17 cellular contexts compared by ENCODE assay signal in the genomic region with DNA sequence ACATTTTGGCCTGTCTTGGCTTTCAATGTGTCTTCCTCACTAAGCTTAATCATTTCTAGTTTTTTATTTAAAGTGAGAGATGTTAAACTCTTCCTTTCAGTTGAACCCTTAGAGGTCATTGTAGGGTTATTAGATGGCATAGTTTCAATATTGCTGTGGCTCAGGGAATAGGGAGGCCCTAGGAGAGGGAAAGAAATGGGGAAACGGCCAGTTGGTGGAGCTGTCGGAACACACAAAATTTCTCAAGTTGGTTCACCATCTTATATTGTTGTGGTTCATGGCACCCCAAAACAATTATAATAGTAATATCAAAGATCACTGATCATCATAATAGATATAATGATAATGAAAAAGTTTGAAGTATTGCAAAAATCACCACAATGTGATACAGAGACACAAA. TPM values are rescaled to one million over a fixed set of nuclear protein-coding genes. Genes with fewer than 3 reads are reported as not detected.
DNase-seq lines count a peak whose midpoint lies in the region; TF ChIP-seq lines count a peak whose summit lies in the region.
"Had no signal": no experiment of that assay in that cellular context is flagged by ENCODE, and none has a peak within 500 bp of the region (broad histone marks: within the 10 kb centered on the region; RNA-seq: fewer than 3 reads in every experiment).

No MANE protein-coding gene starts in this region.

- H3K9me3 ChIP-seq in breast epithelium (peaks cover 6 to 22% of the 10 kb centered on the region in 2 donors), adipocyte (ENCODE audit: control insufficient read depth, low read length) (peaks cover 30% of the 10 kb centered on the region), MM.1S (replicated peaks; ENCODE audit: insufficient read depth, low read length) (no peaks in the 10 kb centered on the region), ascending aorta (peaks cover 0 to 16% of the 10 kb centered on the region in 2 donors)

- H3K4me1 ChIP-seq in breast epithelium (no peaks in the 10 kb centered on the region), adipocyte (ENCODE audit: control insufficient read depth, insufficient read depth, low read length) (no peaks in the 10 kb centered on the region), MM.1S (ENCODE audit: low read length) (no peaks in the 10 kb centered on the region), ascending aorta (no peaks in the 10 kb centered on the region)

- no peak overlapping the region for H3K4me3 ChIP-seq in breast epithelium
- no peak overlapping the region for H3K4me3 ChIP-seq in adipocyte (ENCODE audit: low read length)
- H3K4me3 ChIP-seq in retinal pigment epithelial cell (ENCODE audit: low read length) = no peak overlapping the region
- no peak overlapping the region for H3K4me3 ChIP-seq in MM.1S (ENCODE audit: low read length)
- H3K4me3 ChIP-seq in ascending aorta = no peak overlapping the region

- H3K36me3 ChIP-seq in breast epithelium = no peaks in the 10 kb centered on the region
- H3K36me3 ChIP-seq in adipocyte (ENCODE audit: control insufficient read depth, insufficient read depth, low read length, severe bottlenecking) = no peaks in the 10 kb centered on the region
- no peaks in the 10 kb centered on the region for H3K36me3 ChIP-seq in MM.1S (replicated peaks; ENCODE audit: insufficient read depth, low read length)
- H3K36me3 ChIP-seq in ascending aorta = no peaks in the 10 kb centered on the region
- H3K36me3 ChIP-seq: brain microvascular endothelial cell had no signal

- H3K36me3 Mint-ChIP-seq in MCF 10A (ENCODE audit: insufficient read depth, unreplicated experiment) = peaks cover 6% of the 10 kb centered on the region
- H3K36me3 Mint-ChIP-seq: activated naive CD8-positive, alpha-beta T cell; memory B cell had no signal

- H3K27ac Mint-ChIP-seq in MCF 10A (ENCODE audit: low read depth, unreplicated experiment) = no peak overlapping the region
- H3K27ac Mint-ChIP-seq: activated naive CD8-positive, alpha-beta T cell; memory B cell; nephron progenitor cell had no signal

- no peaks in the 10 kb centered on the region for H3K9me2 ChIP-seq in MM.1S (replicated peaks; ENCODE audit: insufficient read depth, low read length)

- no peaks in the 10 kb centered on the region for H3K27me3 Mint-ChIP-seq in MCF 10A (ENCODE audit: insufficient read depth, unreplicated experiment)
- H3K27me3 Mint-ChIP-seq: memory B cell had no signal

- H3K4me1 Mint-ChIP-seq in MCF 10A (ENCODE audit: insufficient read depth, unreplicated experiment) = no peaks in the 10 kb centered on the region
- H3K4me1 Mint-ChIP-seq: memory B cell had no signal

- no peaks in the 10 kb centered on the region for H3K9me3 Mint-ChIP-seq in MCF 10A (ENCODE audit: unreplicated experiment)

- H3K27me3 ChIP-seq in breast epithelium (no peaks in the 10 kb centered on the region), adipocyte (replicated peaks; ENCODE audit: control insufficient read depth, insufficient read depth, low read length) (no peaks in the 10 kb centered on the region), MM.1S (replicated peaks; ENCODE audit: insufficient read depth, low read length) (no peaks in the 10 kb centered on the region), ascending aorta (no peaks in the 10 kb centered on the region)
- H3K27me3 ChIP-seq: brain microvascular endothelial cell had no signal

- POLR2A ChIA-PET in MCF 10A (lab: Yijun Ruan, JAX) = no interaction called here

- TF ChIP-seq POLR2A in breast epithelium (IDR thresholded peaks at IDR 0.05) = no peak

- intact Hi-C loops in MCF 10A (cut with micrococcal nuclease) (loop anchor here (1.0 to 10.0 kb wide), 2 partner anchors 458 to 479 kb away; no protein-coding TSS in a partner anchor), breast epithelium (cut with DNase I; ENCODE audit: low total_unique reads) (no loop called here), ascending aorta (cut with DNase I) (no loop called here)

- no peaks in the 10 kb centered on the region for H3F3A ChIP-seq in MM.1S (ENCODE audit: insufficient read depth, low read length)

- H4K20me1 ChIP-seq in MM.1S (ENCODE audit: insufficient read depth, low read length) = no peaks in the 10 kb centered on the region

- no TSS peak for BruUV-seq in MCF 10A (replicated peaks; lab: Mats Ljungman, UMichigan)

- H3K79me2 ChIP-seq in MM.1S (ENCODE audit: low read length) = no peaks in the 10 kb centered on the region

- TF ChIP-seq CTCF in MCF 10A (IDR thresholded peaks at IDR 0.05; ENCODE audit: unreplicated experiment) (no peak), breast epithelium (IDR thresholded peaks at IDR 0.05) (no peak), retinal pigment epithelial cell (conservative IDR thresholded peaks at IDR 0.05; ENCODE audit: low read depth, low read length) (peak; percentile 5), MM.1S (IDR thresholded peaks at IDR 0.05; ENCODE audit: low read length) (no peak), ascending aorta (IDR thresholded peaks at IDR 0.05) (no peak)

- H3K27ac ChIP-seq in breast epithelium (no peak overlapping the region), MM.1S (ENCODE audit: low read length) (no peak overlapping the region), ascending aorta (no peak overlapping the region)
- H3K27ac ChIP-seq: brain microvascular endothelial cell had no signal

- no peak overlapping the region for H3K4me3 Mint-ChIP-seq in MCF 10A (ENCODE audit: unreplicated experiment)
- H3K4me3 Mint-ChIP-seq: activated naive CD8-positive, alpha-beta T cell; memory B cell; nephron progenitor cell had no signal

- DNase-seq in MCF 10A (ENCODE audit: unreplicated experiment) = peak; percentile 26
- no peak for DNase-seq in breast epithelium (ENCODE audit: low spot score in 2 of 2)
- DNase-seq in NAMALWA (ENCODE audit: low spot score) = peak; percentile 26
- DNase-seq in adipocyte (ENCODE audit: low read depth) = peak; percentile 15
- DNase-seq in retinal pigment epithelial cell (ENCODE audit: low read depth) = no peak
- DNase-seq in AML-193 (lab: John Stamatoyannopoulos, UW) = no peak
- DNase-seq in MM.1S = no peak
- no peak for DNase-seq in ascending aorta (ENCODE audit: low spot score in 2 of 2)
- DNase-seq: activated CD4-positive, alpha-beta T cell treated with anti-CD3 and anti-CD28 coated beads, Interleukin-2, amount 50 U/mL, for 4 hours; brain microvascular endothelial cell; COR-L47; head of caudate nucleus; NCI-H446 treated with DMSO at 0.1 percent for 48 hours; nephron progenitor cell; retina had no signal

- no peak overlapping the region for H2AFZ ChIP-seq in MM.1S (ENCODE audit: low read length)

- H3K9ac ChIP-seq in adipocyte (ENCODE audit: low read length) = no peak overlapping the region
- H3K9ac ChIP-seq in MM.1S (ENCODE audit: low read length) = no peak overlapping the region

- H3K4me2 ChIP-seq in MM.1S (ENCODE audit: low read depth, low read length) = no peak overlapping the region

- CTCF ChIA-PET in MCF 10A (lab: Yijun Ruan, JAX) = interaction anchor here (0.6 to 1.7 kb wide), 4 partner anchors 285 to 636 kb away, joined by 3 to 6 read pairs (median 3); no protein-coding TSS in a partner anchor

RNA-seq across cellular contexts. Expression of gene KAZN, which starts 31.4 kb away (rescaled TPM):
- total RNA-seq in MCF 10A (2022) = 3.3 and 4.2 TPM in 2 replicates
- total RNA-seq in breast epithelium = 10 to 100 TPM; 12.2 to 16.4 (median 16.2) TPM
- 58.5 TPM for total RNA-seq in ascending aorta

Comparison
In these comparisons a context has a peak if more than half of its experiments do, and no peak if none do; other contexts are left out.
1. DNase-seq: peak in MCF 10A (single experiment), NAMALWA (single experiment) and adipocyte (single experiment); none in breast epithelium (0 of 2), retinal pigment epithelial cell (single experiment), AML-193 (0 of 2), MM.1S (single experiment) and ascending aorta (0 of 2).